ENCODE assay signal across 1 cellular context in the genomic region with DNA sequence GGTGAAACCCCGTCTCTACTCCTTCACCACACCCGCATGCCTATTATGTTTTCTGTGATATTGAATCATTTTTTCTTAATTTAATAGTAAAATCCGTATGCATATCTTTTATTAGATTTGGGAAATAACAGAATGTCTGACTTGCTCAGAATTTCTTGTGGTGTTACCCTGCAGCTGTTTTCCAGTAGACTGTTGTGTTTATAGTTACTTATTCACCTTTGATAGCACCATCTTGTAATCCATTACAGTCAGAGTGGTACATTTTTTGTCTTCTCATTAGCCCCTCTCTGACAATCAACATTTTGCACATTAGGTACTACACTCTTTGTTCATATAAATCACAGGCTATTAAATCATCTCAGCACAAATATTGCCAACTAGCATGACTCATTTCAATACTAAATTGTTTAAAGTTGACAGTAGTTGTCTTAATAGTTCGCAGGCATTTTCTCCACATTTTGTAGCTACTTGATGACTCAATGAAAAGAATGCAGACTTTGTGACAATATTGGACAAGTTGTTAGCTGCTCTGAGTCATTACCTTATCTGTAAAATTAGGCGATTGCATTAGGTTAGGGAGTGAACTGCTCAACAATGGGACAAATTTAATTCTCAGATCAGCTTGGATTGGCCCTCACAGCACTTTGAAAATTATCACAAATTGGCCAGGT.
TF ChIP-seq lines count a peak whose summit lies in the region.

No MANE protein-coding gene starts in this region.

TF ChIP-seq in SK-N-SH, 30 proteins besides CTCF, POLR2A, EP300 and RAD21 (continued from another document):
- peak; percentile 98 for TF ChIP-seq FOSL2 (IDR thresholded peaks at IDR 0.05; ENCODE audit: borderline replicate concordance, low read depth)
- TF ChIP-seq, protein P1, sequence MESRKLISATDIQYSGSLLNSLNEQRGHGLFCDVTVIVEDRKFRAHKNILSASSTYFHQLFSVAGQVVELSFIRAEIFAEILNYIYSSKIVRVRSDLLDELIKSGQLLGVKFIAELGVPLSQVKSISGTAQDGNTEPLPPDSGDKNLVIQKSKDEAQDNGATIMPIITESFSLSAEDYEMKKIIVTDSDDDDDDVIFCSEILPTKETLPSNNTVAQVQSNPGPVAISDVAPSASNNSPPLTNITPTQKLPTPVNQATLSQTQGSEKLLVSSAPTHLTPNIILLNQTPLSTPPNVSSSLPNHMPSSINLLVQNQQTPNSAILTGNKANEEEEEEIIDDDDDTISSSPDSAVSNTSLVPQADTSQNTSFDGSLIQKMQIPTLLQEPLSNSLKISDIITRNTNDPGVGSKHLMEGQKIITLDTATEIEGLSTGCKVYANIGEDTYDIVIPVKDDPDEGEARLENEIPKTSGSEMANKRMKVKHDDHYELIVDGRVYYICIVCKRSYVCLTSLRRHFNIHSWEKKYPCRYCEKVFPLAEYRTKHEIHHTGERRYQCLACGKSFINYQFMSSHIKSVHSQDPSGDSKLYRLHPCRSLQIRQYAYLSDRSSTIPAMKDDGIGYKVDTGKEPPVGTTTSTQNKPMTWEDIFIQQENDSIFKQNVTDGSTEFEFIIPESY (IDR thresholded peaks at IDR 0.05; ENCODE audit: borderline replicate concordance, low read depth): peak; percentile 65; the same call in 1 of the 2 replicates
- peak; percentile 91; the same call in 1 of the 2 replicates for TF ChIP-seq TEAD4 (IDR thresholded peaks at IDR 0.05; ENCODE audit: borderline replicate concordance, insufficient read depth)
- TF ChIP-seq YY1 (IDR thresholded peaks at IDR 0.05; ENCODE audit: low read depth): no peak
- no peak for TF ChIP-seq TAF1 (IDR thresholded peaks at IDR 0.05; ENCODE audit: borderline replicate concordance, low read depth, low read length)
- TF ChIP-seq NFIC (IDR thresholded peaks at IDR 0.05; ENCODE audit: borderline replicate concordance): peak; percentile 91
- peak; percentile 95 for TF ChIP-seq TCF12 (IDR thresholded peaks at IDR 0.05)
- TF ChIP-seq RCOR1 (IDR thresholded peaks at IDR 0.05; ENCODE audit: low read length): no peak
- TF ChIP-seq, protein P2, sequence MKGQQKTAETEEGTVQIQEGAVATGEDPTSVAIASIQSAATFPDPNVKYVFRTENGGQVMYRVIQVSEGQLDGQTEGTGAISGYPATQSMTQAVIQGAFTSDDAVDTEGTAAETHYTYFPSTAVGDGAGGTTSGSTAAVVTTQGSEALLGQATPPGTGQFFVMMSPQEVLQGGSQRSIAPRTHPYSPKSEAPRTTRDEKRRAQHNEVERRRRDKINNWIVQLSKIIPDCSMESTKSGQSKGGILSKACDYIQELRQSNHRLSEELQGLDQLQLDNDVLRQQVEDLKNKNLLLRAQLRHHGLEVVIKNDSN (IDR thresholded peaks at IDR 0.05; ENCODE audit: borderline replicate concordance, low read depth): 0 out of 2 replicates have a peak, but pooled peaks have one; percentile 16
- peak; percentile 84; the same call in 1 of the 2 replicates for TF ChIP-seq FOXM1 (IDR thresholded peaks at IDR 0.05; ENCODE audit: low read depth)
